In the genomic region with DNA sequence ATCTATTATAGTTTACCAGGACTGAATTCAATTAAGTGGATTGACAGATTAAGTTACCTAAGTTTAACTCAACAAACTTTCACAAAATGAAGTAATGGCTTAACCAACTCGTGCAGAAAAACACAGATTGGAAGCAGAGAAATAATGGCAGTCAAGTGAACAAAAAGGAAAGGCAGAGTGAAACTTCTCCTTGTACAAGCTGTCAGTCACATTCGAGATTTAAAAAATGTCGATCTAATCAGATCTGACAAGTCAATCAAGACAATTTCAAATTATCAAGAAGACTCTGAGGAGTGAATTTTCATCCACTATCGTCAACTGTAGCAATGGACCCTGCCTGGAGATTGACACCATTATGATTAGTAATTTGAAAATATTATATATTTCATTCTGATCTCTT, we compare ENCODE assay signal across 3 cellular contexts. TPM values are rescaled to one million over a fixed set of nuclear protein-coding genes. Genes with fewer than 3 reads are reported as not detected.
"Had no signal": no experiment of that assay in that cellular context is flagged by ENCODE, and none has a peak within 500 bp of the region (broad histone marks: within the 10 kb centered on the region; RNA-seq: fewer than 3 reads in every experiment).

No MANE protein-coding gene starts in this region.

RNA-seq across cellular contexts. Expression of gene RHCE, which starts 3.3 kb away (rescaled TPM):
- total RNA-seq: activated T-helper 1 cell treated with anti-CD3 and anti-CD28 coated beads, Interleukin-12 subunit alpha, Interleukin-12 subunit beta, Interleukin-2, Interleukin-4 antibody, amounts not matched to agents 30 ng/mL and 10 ng/mL and 1 ng/mL, durations not matched to agents 14 hours and 24 hours and 36 hours; ascending aorta had no signal
- polyA plus RNA-seq: aorta had no signal
